ENCODE assay signal across 15 cellular contexts in the genomic region with DNA sequence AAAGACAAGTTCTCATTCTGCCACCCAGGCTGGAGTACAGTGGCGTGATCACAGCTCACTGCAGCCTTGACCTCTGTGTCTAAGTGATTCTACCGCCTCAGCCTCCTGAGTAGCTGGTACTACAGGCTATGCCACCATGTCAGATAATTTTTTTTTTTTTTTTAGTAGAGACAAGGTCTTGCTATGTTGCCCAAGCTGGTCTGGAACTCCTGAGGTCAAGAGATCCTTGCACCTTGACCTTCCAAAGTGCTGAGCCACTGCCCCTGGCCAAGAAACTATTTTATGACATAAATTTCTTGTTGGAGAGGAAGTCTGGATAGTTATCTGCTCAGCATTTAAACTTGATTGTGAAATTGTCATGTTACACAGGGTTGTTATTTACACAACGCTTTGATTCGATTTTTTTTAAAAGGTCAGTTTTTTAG. TPM values are rescaled to one million over a fixed set of nuclear protein-coding genes. Genes with fewer than 3 reads are reported as not detected.
A peak's percentile ranks its signal among the peaks of the same experiment; 100 is the strongest.
DNase-seq lines count a peak whose midpoint lies in the region; ATAC-seq and TF ChIP-seq lines count a peak whose summit lies in the region.
"Had no signal": no experiment of that assay in that cellular context is flagged by ENCODE, and none has a peak within 500 bp of the region (broad histone marks: within the 10 kb centered on the region; RNA-seq: fewer than 3 reads in every experiment).

No MANE protein-coding gene starts in this region.

- H3F3A ChIP-seq in DOHH2 (ENCODE audit: control insufficient read depth, insufficient read depth) (peaks cover 5% of the 10 kb centered on the region; the same call in 1 of the 2 replicates), OCI-LY1 (ENCODE audit: insufficient read depth, low read length) (no peaks in the 10 kb centered on the region)

- H2AFZ ChIP-seq in OCI-LY1 (ENCODE audit: low read length), result no peak overlapping the region

- WGBS in heart right ventricle, 2 donors, result 69 to 78% methylated on average over 4 of the region's 4 CpGs

- peaks cover 4% of the 10 kb centered on the region; the same call in 1 of the 2 replicates for H3K9me3 ChIP-seq in DOHH2 (ENCODE audit: control insufficient read depth, insufficient read depth, low read length)
- H3K9me3 ChIP-seq in OCI-LY1 (ENCODE audit: low read length), result peaks cover 4% of the 10 kb centered on the region
- peaks cover 0 to 16% (median 0%) of the 10 kb centered on the region in 11 donors for H3K9me3 ChIP-seq in heart right ventricle
- H3K9me3 ChIP-seq in uterus, result no peaks in the 10 kb centered on the region
- H3K9me3 ChIP-seq: psoas muscle had no signal

- peaks cover 19% of the 10 kb centered on the region for H3K4me1 ChIP-seq in DOHH2 (ENCODE audit: control insufficient read depth, low read length)
- peaks cover 19% of the 10 kb centered on the region for H3K4me1 ChIP-seq in OCI-LY1 (ENCODE audit: insufficient read depth, low read length, severe bottlenecking)
- H3K4me1 ChIP-seq in heart right ventricle, result peaks cover 0 to 38% (median 10%) of the 10 kb centered on the region in 9 donors
- H3K4me1 ChIP-seq in uterus, result no peaks in the 10 kb centered on the region
- H3K4me1 ChIP-seq: psoas muscle had no signal

- H3K27me3 ChIP-seq in DOHH2 (ENCODE audit: control insufficient read depth, low read length) (no peaks in the 10 kb centered on the region), OCI-LY1 (ENCODE audit: insufficient read depth, low read length) (no peaks in the 10 kb centered on the region), heart right ventricle (no peaks in the 10 kb centered on the region), uterus (no peaks in the 10 kb centered on the region)

- H3K4me3 ChIP-seq in DOHH2 (ENCODE audit: low read length), result 0 out of 2 replicates have a peak overlapping the region, but pooled peaks have one; percentile 87
- H3K4me3 ChIP-seq in OCI-LY1 (ENCODE audit: low read depth, low read length, poor library complexity, severe bottlenecking), result no peak overlapping the region
- H3K4me3 ChIP-seq in heart right ventricle, result peak overlapping the region in 1 of 10 donors; percentile 1
- no peak overlapping the region for H3K4me3 ChIP-seq in uterus

- H3K36me3 ChIP-seq in DOHH2 (ENCODE audit: control insufficient read depth, low read length), result peaks cover 51% of the 10 kb centered on the region
- peaks cover 53% of the 10 kb centered on the region for H3K36me3 ChIP-seq in OCI-LY1 (ENCODE audit: insufficient read depth, low read length)
- peaks cover 0 to 48% (median 32%) of the 10 kb centered on the region in 9 donors for H3K36me3 ChIP-seq in heart right ventricle
- no peaks in the 10 kb centered on the region for H3K36me3 ChIP-seq in uterus

- H3K27ac ChIP-seq in DOHH2 (ENCODE audit: low read depth, low read length), result no peak overlapping the region
- H3K27ac ChIP-seq in OCI-LY1 (ENCODE audit: low read depth, low read length, poor library complexity, severe bottlenecking), result no peak overlapping the region
- peak overlapping the region in 9 of 10 donors; percentile 10 to 93 (median 66) for H3K27ac ChIP-seq in heart right ventricle
- no peak overlapping the region for H3K27ac ChIP-seq in uterus

- no peak overlapping the region for H3K9ac ChIP-seq in OCI-LY1 (ENCODE audit: low read length)

- TF ChIP-seq CTCF in DOHH2 (IDR thresholded peaks at IDR 0.05; ENCODE audit: low read depth, low read length, poor library complexity, severe bottlenecking) (no peak), OCI-LY1 (IDR thresholded peaks at IDR 0.05; ENCODE audit: low read length) (no peak), heart right ventricle (IDR thresholded peaks at IDR 0.05) (no peak), uterus (IDR thresholded peaks at IDR 0.05) (no peak)

- H3K9me2 ChIP-seq in DOHH2 (replicated peaks; ENCODE audit: control insufficient read depth, low read length) (no peaks in the 10 kb centered on the region), OCI-LY1 (ENCODE audit: low read depth, low read length) (no peaks in the 10 kb centered on the region)

- peaks cover 35% of the 10 kb centered on the region for H3K79me2 ChIP-seq in DOHH2 (ENCODE audit: control insufficient read depth, low read length)
- peaks cover 10% of the 10 kb centered on the region; the same call in 1 of the 2 replicates for H3K79me2 ChIP-seq in OCI-LY1 (ENCODE audit: insufficient read depth, low read length)

- H4K20me1 ChIP-seq in DOHH2 (ENCODE audit: control insufficient read depth, insufficient read depth, low read depth, low read length) (no peaks in the 10 kb centered on the region), OCI-LY1 (ENCODE audit: insufficient read depth, low read length) (no peaks in the 10 kb centered on the region)

- ATAC-seq in heart right ventricle (peak in 1 of 8 donors; percentile 19), sciatic nerve (peak; percentile 58)
- ATAC-seq: esophagus mucosa, psoas muscle had no signal

- H3K4me2 ChIP-seq in DOHH2 (ENCODE audit: low read length) (no peak overlapping the region), OCI-LY1 (ENCODE audit: low read length) (peak overlapping the region; percentile 74; the same call in 1 of the 2 replicates)

- no peak for DNase-seq in heart right ventricle
- no peak for DNase-seq in sciatic nerve (ENCODE audit: low spot score)
- DNase-seq in AG08396 (ENCODE audit: low spot score), result no peak
- DNase-seq in iPS-NIHi7 (ENCODE audit: extremely low spot score), result no peak
- no peak for DNase-seq in uterus
- DNase-seq: activated naive CD8-positive, alpha-beta T cell treated with anti-CD3 and anti-CD28 coated beads for 36 hours; COR-L47; H9; NCI-H1105 treated with DMSO at 0.1 percent for 48 hours; psoas muscle; stimulated activated CD4-positive, alpha-beta T cell treated with anti-CD3 and anti-CD28 coated beads, Interleukin-4, amount 100 ng/mL, for 1 hour; stimulated activated naive CD4-positive, alpha-beta T cell had no signal

- intact Hi-C loops in heart right ventricle (cut with DNase I), result no loop called here
- intact Hi-C loops in sciatic nerve (cut with DNase I), result no loop called here
- intact Hi-C loops in uterus (cut with DNase I; ENCODE audit: low total_unique reads), result no loop called here

- TF ChIP-seq POLR2A in uterus (IDR thresholded peaks at IDR 0.05), result no peak

RNA-seq across cellular contexts. Expression of gene SCCPDH, which starts 2.1 kb away (rescaled TPM):
- 10 to 100 TPM; 27.4 to 37.5 (median 31.5) TPM for total RNA-seq in heart right ventricle
- 10 to 100 TPM in 1 of 2 donors, 1 to 10 TPM in 1; 9.9 to 22.7 TPM for polyA plus RNA-seq in heart right ventricle
- 79.0 TPM for total RNA-seq in sciatic nerve
- 10 to 100 TPM; 12.9 to 53.4 (median 22.1) TPM for total RNA-seq in uterus

Comparison
In these comparisons a context has a peak if more than half of its experiments do, and no peak if none do; other contexts are left out.
1. H3K27ac ChIP-seq: peak in heart right ventricle (9 of 10); none in DOHH2 (single experiment), OCI-LY1 (single experiment) and uterus (0 of 2).